In genomic region chr19:40191836-40192646, GRCh38 we compare ENCODE assay signal across 8 cellular contexts. TPM values are rescaled to one million over a fixed set of nuclear protein-coding genes. Genes with fewer than 3 reads are reported as not detected.
A peak's percentile ranks its signal among the peaks of the same experiment; 100 is the strongest.
DNase-seq lines count a peak whose midpoint lies in the region; ATAC-seq and TF ChIP-seq lines count a peak whose summit lies in the region.

No MANE protein-coding gene starts in this region.

- H3K27me3 ChIP-seq in SJSA1 (replicated peaks), result no peaks in the 10 kb centered on the region
- no peaks in the 10 kb centered on the region for H3K27me3 ChIP-seq in lower lobe of right lung (ENCODE audit: low read depth)

- H3K4me3 ChIP-seq in SJSA1 (peak overlapping the region; percentile 78), choroid plexus epithelial cell (ENCODE audit: low read depth, low read length) (peak overlapping the region; percentile 90), lower lobe of right lung (peak overlapping the region; percentile 95)

- H3K27ac ChIP-seq in SJSA1 (no peak overlapping the region), lower lobe of right lung (peak overlapping the region; percentile 21), temporal lobe (ENCODE audit: low read depth, low read length) (peak overlapping the region; percentile 27)

- intact Hi-C loops in lower lobe of right lung (cut with DNase I), result no loop called here

- TF ChIP-seq CTCF in choroid plexus epithelial cell (conservative IDR thresholded peaks at IDR 0.05; ENCODE audit: low read depth, low read length), result no peak
- no peak for TF ChIP-seq CTCF in lower lobe of right lung (IDR thresholded peaks at IDR 0.05)

- H3K4me1 ChIP-seq in SJSA1 (replicated peaks) (peaks cover 8% of the 10 kb centered on the region), lower lobe of right lung (peaks cover 18% of the 10 kb centered on the region)

- DNase-seq in SKM-1 treated with dmso at 0.1 percent for 144 hours (lab: John Stamatoyannopoulos, UW; ENCODE audit: unreplicated experiment) (peak; percentile 9), SKM-1 (lab: John Stamatoyannopoulos, UW; ENCODE audit: unreplicated experiment) (no peak), SJSA1 (ENCODE audit: low read depth in 1 of 2, low spot score in 2 of 2) (peak in 1 of 2 experiments; percentile 5), choroid plexus epithelial cell (ENCODE audit: low read depth) (peak; percentile 15), lower lobe of right lung (peak; percentile 58), NCI-H2029 treated with DMSO at 0.1 percent for 48 hours (lab: John Stamatoyannopoulos, UW) (no peak)

- H3K36me3 ChIP-seq in SJSA1 (no peaks in the 10 kb centered on the region), lower lobe of right lung (no peaks in the 10 kb centered on the region)

- ATAC-seq in HG02870 (IDR thresholded peaks at IDR 0.05; ENCODE audit: unreplicated experiment) (peak; percentile 25), lower lobe of right lung (peak; percentile 34 to 37)

- no peaks in the 10 kb centered on the region; the same call in 1 of the 2 replicates for H3K9me3 ChIP-seq in SJSA1 (replicated peaks)
- H3K9me3 ChIP-seq in lower lobe of right lung, result no peaks in the 10 kb centered on the region

RNA-seq across cellular contexts. Expression of gene MAP3K10, which starts 0.8 kb away (rescaled TPM):
- 6.6 and 7.4 TPM in 2 replicates for total RNA-seq in SJSA1 (2014; rRNA removed; shearing (Covaris generic))
- total RNA-seq in lower lobe of right lung (17.4 TPM), temporal lobe (28.5 TPM)

RNA-seq across cellular contexts. Expression of gene TTC9B, which starts 26.1 kb away (rescaled TPM):
- not detected in 2 replicates for total RNA-seq in SJSA1 (2014; rRNA removed; shearing (Covaris generic))
- not detected for total RNA-seq in lower lobe of right lung
- 32.0 TPM for total RNA-seq in temporal lobe

RNA-seq across cellular contexts. Expression of gene CCNP, which starts 34.4 kb away (rescaled TPM):
- total RNA-seq in SJSA1 (2014; rRNA removed; shearing (Covaris generic)), result not detected in 2 replicates
- total RNA-seq in lower lobe of right lung (not detected), temporal lobe (0.49 TPM)

Comparison
In these comparisons a context has a peak if more than half of its experiments do, and no peak if none do; other contexts are left out.
1. DNase-seq: peak in SKM-1 treated with dmso at 0.1 percent for 144 hours (single experiment), choroid plexus epithelial cell (single experiment) and lower lobe of right lung (single experiment); none in SKM-1 (single experiment) and NCI-H2029 treated with DMSO at 0.1 percent for 48 hours (single experiment).
2. RNA of gene TTC9B, which starts 26.1 kb away (total RNA-seq): 32.0 TPM in temporal lobe (single experiment); not detected in lower lobe of right lung (single experiment) and not detected in SJSA1; every median in the first group is over 10 times any median in the second.
3. Peak in every context shown above with its lines, with median percentiles within 50 percentile points of each other: H3K4me3 ChIP-seq.